Comparison of ENCODE assay signal across 8 cellular contexts in genomic region chr15:43776718-43777292, GRCh38. TPM values are rescaled to one million over a fixed set of nuclear protein-coding genes. Genes with fewer than 3 reads are reported as not detected.
A peak's percentile ranks its signal among the peaks of the same experiment; 100 is the strongest.
DNase-seq lines count a peak whose midpoint lies in the region; ATAC-seq and TF ChIP-seq lines count a peak whose summit lies in the region.

A gene with protein sequence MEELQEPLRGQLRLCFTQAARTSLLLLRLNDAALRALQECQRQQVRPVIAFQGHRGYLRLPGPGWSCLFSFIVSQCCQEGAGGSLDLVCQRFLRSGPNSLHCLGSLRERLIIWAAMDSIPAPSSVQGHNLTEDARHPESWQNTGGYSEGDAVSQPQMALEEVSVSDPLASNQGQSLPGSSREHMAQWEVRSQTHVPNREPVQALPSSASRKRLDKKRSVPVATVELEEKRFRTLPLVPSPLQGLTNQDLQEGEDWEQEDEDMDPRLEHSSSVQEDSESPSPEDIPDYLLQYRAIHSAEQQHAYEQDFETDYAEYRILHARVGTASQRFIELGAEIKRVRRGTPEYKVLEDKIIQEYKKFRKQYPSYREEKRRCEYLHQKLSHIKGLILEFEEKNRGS (minus strand): TSS chr15:43776966. CDS start chr15:43776901, 65 bp downstream.

- H3K9me3 Mint-ChIP-seq in activated CD4-positive, alpha-beta memory T cell treated with anti-CD3 and anti-CD28 coated beads, Interleukin-2, amount 10 ng/mL, durations not matched to agents 7 days and 5 days = no peaks in the 10 kb centered on the region

- H3K4me3 Mint-ChIP-seq in activated CD4-positive, alpha-beta memory T cell treated with anti-CD3 and anti-CD28 coated beads, Interleukin-2, amount 10 ng/mL, durations not matched to agents 7 days and 5 days = peak within 1 kb of the TSS; percentile 81

- peaks cover 16% of the 10 kb centered on the region for H3K4me1 Mint-ChIP-seq in activated CD4-positive, alpha-beta memory T cell treated with anti-CD3 and anti-CD28 coated beads, Interleukin-2, amount 10 ng/mL, durations not matched to agents 7 days and 5 days

- CTCF ChIA-PET in activated CD4-positive, alpha-beta memory T cell treated with anti-CD3 and anti-CD28 coated beads, Interleukin-2, amount 10 ng/mL, durations not matched to agents 7 days and 5 days (lab: Charles Lee) = interaction anchor here (0.6 to 1.8 kb wide), 15 partner anchors 9 to 530 kb away, joined by 3 to 10 read pairs (median 4); partner anchors contain the start of genes HYPK, MFAP1, SERF2 and SERINC4

- peaks cover 19% of the 10 kb centered on the region for H3K36me3 Mint-ChIP-seq in activated CD4-positive, alpha-beta memory T cell treated with anti-CD3 and anti-CD28 coated beads, Interleukin-2, amount 10 ng/mL, durations not matched to agents 7 days and 5 days (ENCODE audit: low read depth)

- H3K27me3 Mint-ChIP-seq in activated CD4-positive, alpha-beta memory T cell treated with anti-CD3 and anti-CD28 coated beads, Interleukin-2, amount 10 ng/mL, durations not matched to agents 7 days and 5 days = peaks cover 21% of the 10 kb centered on the region

- POLR2A ChIA-PET in activated CD4-positive, alpha-beta memory T cell treated with anti-CD3 and anti-CD28 coated beads, Interleukin-2, amount 10 ng/mL, durations not matched to agents 7 days and 5 days (lab: Charles Lee) = interaction anchor here (0.7 to 5.0 kb wide), 17 partner anchors 10 to 266 kb away, joined by 3 to 45 read pairs (median 5); partner anchors contain the start of genes HYPK, MFAP1, PDIA3 and SERF2

- peak; percentile 41 for TF ChIP-seq POLR2A in GM18951 (IDR thresholded peaks at IDR 0.05; ENCODE audit: extremely low read depth, insufficient read depth, insufficient read length)

- DNase-seq in AG08396 (ENCODE audit: low spot score) (peak; percentile 77), NCI-H526 (lab: John Stamatoyannopoulos, UW) (peak; percentile 83 to 92), mesenteric fat pad (ENCODE audit: low spot score) (peak; percentile 93)
- DNase-seq in activated CD4-positive, alpha-beta memory T cell treated with anti-CD3 and anti-CD28 coated beads, Interleukin-2, amount 10 ng/mL, durations not matched to agents 7 days and 5 days = peak; percentile 75
- DNase-seq in effector CD4-positive, alpha-beta T cell = peak; percentile 66
- peak; percentile 69 to 74 for DNase-seq in stimulated activated CD8-positive, alpha-beta memory T cell treated with anti-CD3 and anti-CD28 coated beads, Interleukin-2, amount 100 ng/mL, for 48 hours (ENCODE audit: low read depth in 2 of 2)

- in situ Hi-C loops in GM18951 (cut with MboI; ENCODE audit: low sequenced_read_pairs, unreplicated experiment) = no loop called here

- ATAC-seq in HG03196 (IDR thresholded peaks at IDR 0.05; ENCODE audit: unreplicated experiment) = peak; percentile 36

- H3K27ac Mint-ChIP-seq in activated CD4-positive, alpha-beta memory T cell treated with anti-CD3 and anti-CD28 coated beads, Interleukin-2, amount 10 ng/mL, durations not matched to agents 7 days and 5 days = peak within 1 kb of the TSS; percentile 63

RNA-seq across cellular contexts. Expression of the gene that starts here (rescaled TPM):
- under 1 TPM; 0.25 to 0.33 TPM for total RNA-seq in activated CD4-positive, alpha-beta memory T cell treated with anti-CD3 and anti-CD28 coated beads, Interleukin-2, amount 10 ng/mL, durations not matched to agents 7 days and 5 days
- 2.0 TPM for total RNA-seq in mesenteric fat pad

Comparison
In these comparisons a context has a peak if more than half of its experiments do, and no peak if none do; other contexts are left out.
1. Peak in every context shown above with its lines: DNase-seq and ATAC-seq.
2. Peak in DNase-seq in activated CD4-positive, alpha-beta memory T cell treated with anti-CD3 and anti-CD28 coated beads, Interleukin-2, amount 10 ng/mL, durations not matched to agents 7 days and 5 days; RNA of the gene not detected or under 1 TPM.